ENCODE assay signal across 32 cellular contexts in genomic region chr17:76471498-76472257, GRCh38. TPM values are rescaled to one million over a fixed set of nuclear protein-coding genes. Genes with fewer than 3 reads are reported as not detected.
DNase-seq lines count a peak whose midpoint lies in the region; ATAC-seq, FAIRE-seq and TF ChIP-seq lines count a peak whose summit lies in the region.
"Had no signal": no experiment of that assay in that cellular context is flagged by ENCODE, and none has a peak within 500 bp of the region (broad histone marks: within the 10 kb centered on the region; RNA-seq: fewer than 3 reads in every experiment).

No MANE protein-coding gene starts in this region.

- dilution Hi-C loops in IMR-90 (cut with HindIII; ENCODE audit: low sequenced_read_pairs, unreplicated experiment) = no loop called here

- no peaks in the 10 kb centered on the region for H3K9me3 Mint-ChIP-seq in progenitor cell of endocrine pancreas (ENCODE audit: low read depth)
- H3K9me3 Mint-ChIP-seq: CD4-positive, alpha-beta T cell had no signal

- no peak overlapping the region for H3K56ac ChIP-seq in IMR-90 (ENCODE audit: extremely low read depth, insufficient read depth, low read length)

- H3K79me1 ChIP-seq in IMR-90 (ENCODE audit: low read depth in 1 of 2, low read length in 2 of 2) = no peaks in the 10 kb centered on the region

- no peak overlapping the region for H3K4me2 ChIP-seq in IMR-90 (ENCODE audit: low read depth, low read length)
- H3K4me2 ChIP-seq in K562 (ENCODE audit: insufficient read depth, low read length) = no peak overlapping the region
- H3K4me2 ChIP-seq: BLaER1 treated with 17β-estradiol and CSF1 and Interleukin-3, amounts not matched to agents 10 nM and 100 nM; PC-9 had no signal

- ATAC-seq in IMR-90 (ENCODE audit: low read depth) = no peak
- ATAC-seq in K562 = no peak
- no peak for ATAC-seq in esophagus mucosa
- ATAC-seq: HCT116 had no signal

- no peak overlapping the region for H3K4me3 ChIP-seq in IMR-90 (ENCODE audit: insufficient read depth, low read depth, low read length)
- no peak overlapping the region for H3K4me3 ChIP-seq in K562
- no peak overlapping the region for H3K4me3 ChIP-seq in kidney (ENCODE audit: low read length in 2 of 2)
- H3K4me3 ChIP-seq in A673 (ENCODE audit: low read depth, low read length, poor library complexity, severe bottlenecking) = no peak overlapping the region
- H3K4me3 ChIP-seq: BLaER1 treated with 17β-estradiol and CSF1 and Interleukin-3, amounts not matched to agents 10 nM and 100 nM; PC-9 had no signal

- H3K14ac ChIP-seq in IMR-90 (replicated peaks; ENCODE audit: low read depth, low read length) = no peak overlapping the region

- peak overlapping the region; percentile 28; the same call in 1 of the 2 replicates for H2AK5ac ChIP-seq in IMR-90 (ENCODE audit: low read depth, low read length)

- TF ChIP-seq EP300 in K562 (IDR thresholded peaks at IDR 0.05; ENCODE audit: low read length) = no peak

- no peak overlapping the region for H4K91ac ChIP-seq in IMR-90 (ENCODE audit: insufficient read depth, low read depth, low read length)

- in situ Hi-C loops in IMR-90 (cut with MboI; ENCODE audit: low sequenced_read_pairs) = no loop called here
- in situ Hi-C loops in K562 (cut with MboI) = no loop called here

- no peak overlapping the region for H2BK20ac ChIP-seq in IMR-90 (ENCODE audit: low read depth, low read length)

- no peak overlapping the region for H3K23ac ChIP-seq in IMR-90 (ENCODE audit: low read depth, low read length)

- BruUV-seq in IMR-90 (replicated peaks; lab: Mats Ljungman, UMichigan) (no TSS peak), K562 (replicated peaks; lab: Mats Ljungman, UMichigan) (no TSS peak), A673 (replicated peaks; lab: Mats Ljungman, UMichigan) (no TSS peak)

- no peak overlapping the region for H3K18ac ChIP-seq in IMR-90 (ENCODE audit: low read depth, low read length)

- H3K9me3 ChIP-seq in IMR-90 (ENCODE audit: control insufficient read depth, insufficient read depth, low read length) = no peaks in the 10 kb centered on the region
- no peaks in the 10 kb centered on the region for H3K9me3 ChIP-seq in K562 (replicated peaks; ENCODE audit: control insufficient read depth, insufficient read depth, low read depth, low read length)
- H3K9me3 ChIP-seq in kidney (ENCODE audit: control insufficient read depth in 1 of 2, low read length in 2 of 2) = no peaks in the 10 kb centered on the region
- H3K9me3 ChIP-seq in A673 (ENCODE audit: low read depth, low read length, poor library complexity, severe bottlenecking) = no peaks in the 10 kb centered on the region
- H3K9me3 ChIP-seq: BLaER1 treated with 17β-estradiol and CSF1 and Interleukin-3, amounts not matched to agents 10 nM and 100 nM had no signal

- no peak overlapping the region for H2BK15ac ChIP-seq in IMR-90 (ENCODE audit: low read depth, low read length)

- no peaks in the 10 kb centered on the region for H3K9me1 ChIP-seq in IMR-90 (ENCODE audit: insufficient read depth, low read length)
- H3K9me1 ChIP-seq in K562 (ENCODE audit: control insufficient read depth, insufficient read depth, low read length) = peaks cover 2% of the 10 kb centered on the region

- no peak for DNase-seq in IMR-90
- no peak for DNase-seq in K562 (ENCODE audit: extremely low read depth in 1 of 4, low spot score in 3 of 4)
- peak; percentile 70 for DNase-seq in kidney
- DNase-seq in progenitor cell of endocrine pancreas (ENCODE audit: low spot score, unreplicated experiment) = no peak
- DNase-seq in A673 (ENCODE audit: low spot score) = no peak
- no peak for DNase-seq in GM12892 (ENCODE audit: insufficient read length)
- DNase-seq: CD4-positive, alpha-beta T cell; DMS53; GOT3; KBM-7; MV-4-11; NCI-H1105; NCI-H1436 treated with DMSO at 0.1 percent for 48 hours; NCI-H1930; NCI-H446; NCI-H526; NK-92 treated with Interleukin-12 subunit alpha and Interleukin-12 subunit beta, amount 100 ng/mL, for 24 hours; PC-9; SHP77 had no signal

- 0 out of 2 replicates have a peak, but pooled peaks cover 5% of the 10 kb centered on the region for H3K27me3 ChIP-seq in IMR-90 (ENCODE audit: control insufficient read depth, insufficient read depth, low read length)
- H3K27me3 ChIP-seq in K562 (ENCODE audit: control insufficient read depth in 2 of 2, insufficient read depth in 2 of 2, low read length in 2 of 2) = peaks cover 10 to 55% of the 10 kb centered on the region in 2 experiments; a peak in 4 of 5 replicates
- H3K27me3 ChIP-seq in A673 (replicated peaks; ENCODE audit: insufficient read depth, low read depth, low read length, poor library complexity) = no peaks in the 10 kb centered on the region
- H3K27me3 ChIP-seq: BLaER1 treated with 17β-estradiol and CSF1 and Interleukin-3, amounts not matched to agents 10 nM and 100 nM had no signal

- no peaks in the 10 kb centered on the region for H3K4me1 Mint-ChIP-seq in progenitor cell of endocrine pancreas (ENCODE audit: low read depth)

- CTCF ChIA-PET in IMR-90 (lab: Yijun Ruan, JAX) (no interaction called here), K562 (lab: Yijun Ruan, JAX; ENCODE audit: low intra/inter-chr PET ratio) (no interaction called here), A673 (lab: Charles Lee) (no interaction called here)

- H3K9ac ChIP-seq in IMR-90 (ENCODE audit: low read depth, low read length) = no peak overlapping the region
- no peak overlapping the region; a peak in 1 of 4 replicates for H3K9ac ChIP-seq in K562 (ENCODE audit: insufficient read depth in 1 of 2, low read depth in 2 of 2, low read length in 2 of 2)
- H3K9ac ChIP-seq in kidney (ENCODE audit: low read length in 2 of 2) = no peak overlapping the region

- WGBS in IMR-90 (ENCODE audit: extremely low coverage in 2 of 2, insufficient read length in 1 of 2), 2 experiments = 90% methylated on average over 15 of the region's 35 CpGs; no CpG with 5 or more reads in 1 of the 2 experiments
- 52% methylated on average over 33 of the region's 35 CpGs for WGBS in K562 (ENCODE audit: insufficient coverage, low coverage, missing lambda C conversion rate)

- no peaks in the 10 kb centered on the region; the same call in 1 of the 2 replicates for H3K36me3 ChIP-seq in IMR-90 (ENCODE audit: control insufficient read depth, insufficient read depth, low read length)
- H3K36me3 ChIP-seq in K562 (ENCODE audit: control insufficient read depth, insufficient read depth, low read length) = no peaks in the 10 kb centered on the region
- no peaks in the 10 kb centered on the region for H3K36me3 ChIP-seq in kidney (ENCODE audit: control insufficient read depth in 1 of 2, insufficient read depth in 2 of 2, low read length in 2 of 2)
- H3K36me3 ChIP-seq in A673 (ENCODE audit: insufficient read depth, low read length, poor library complexity, severe bottlenecking) = no peaks in the 10 kb centered on the region

- no peak overlapping the region for H4K8ac ChIP-seq in IMR-90 (ENCODE audit: low read depth in 2 of 2, low read length in 2 of 2)

- H3K4me1 ChIP-seq in IMR-90 (ENCODE audit: control insufficient read depth, insufficient read depth, low read length) (no peaks in the 10 kb centered on the region), K562 (replicated peaks in 1 of 2; ENCODE audit: control insufficient read depth in 2 of 2, insufficient read depth in 2 of 2, low read length in 2 of 2) (peaks cover 0 to 58% of the 10 kb centered on the region in 2 experiments; a peak in 2 of 5 replicates), kidney (ENCODE audit: control insufficient read depth in 1 of 2, insufficient read depth in 1 of 2, low read depth in 1 of 2, low read length in 2 of 2) (no peaks in the 10 kb centered on the region), A673 (ENCODE audit: insufficient read depth, low read length, poor library complexity, severe bottlenecking) (peaks cover 8% of the 10 kb centered on the region)

- no peak overlapping the region for H2BK5ac ChIP-seq in IMR-90 (ENCODE audit: low read depth, low read length, poor library complexity, severe bottlenecking)

- H3K27me3 Mint-ChIP-seq in progenitor cell of endocrine pancreas = no peaks in the 10 kb centered on the region
- H3K27me3 Mint-ChIP-seq: CD4-positive, alpha-beta T cell had no signal

- H4K5ac ChIP-seq in IMR-90 (ENCODE audit: low read depth, low read length) = no peak overlapping the region

- no peak overlapping the region for H3K4me3 Mint-ChIP-seq in progenitor cell of endocrine pancreas (ENCODE audit: low read depth)
- H3K4me3 Mint-ChIP-seq: CD4-positive, alpha-beta T cell had no signal

- no peak overlapping the region for H3K4ac ChIP-seq in IMR-90 (ENCODE audit: low read depth, low read length)

- POLR2A ChIA-PET in IMR-90 (lab: Charles Lee; ENCODE audit: unreplicated experiment) (no interaction called here), K562 (lab: Yijun Ruan, JAX) (interaction anchor here (0.6 to 0.7 kb wide), 6 partner anchors 8 to 585 kb away, joined by 3 to 5 read pairs (median 3); no protein-coding TSS in a partner anchor), A673 (lab: Charles Lee; ENCODE audit: low non-redundant PET) (no interaction called here)

- intact Hi-C loops in IMR-90 (cut with micrococcal nuclease) (no loop called here), K562 (cut with micrococcal nuclease) (no loop called here), kidney (cut with DNase I) (no loop called here), A673 (cut with micrococcal nuclease; ENCODE audit: unreplicated experiment) (no loop called here)

- H3K27ac ChIP-seq in IMR-90 (ENCODE audit: insufficient read depth, low read length) = no peak overlapping the region
- no peak overlapping the region; the same call in 2 of the 3 replicates for H3K27ac ChIP-seq in K562 (ENCODE audit: extremely low read depth, low read depth, low read length)
- no peak overlapping the region for H3K27ac ChIP-seq in kidney (ENCODE audit: low read depth in 2 of 2, low read length in 2 of 2)
- no peak overlapping the region for H3K27ac ChIP-seq in A673 (ENCODE audit: low read depth, low read length, poor library complexity, severe bottlenecking)
- H3K27ac ChIP-seq: HL-60, PC-9 had no signal

- H2BK120ac ChIP-seq in IMR-90 (ENCODE audit: low read depth, low read length) = no peak overlapping the region

- no peak overlapping the region for H2AK9ac ChIP-seq in IMR-90 (replicated peaks; ENCODE audit: low read depth, low read length, poor library complexity)

- TF ChIP-seq RAD21 in IMR-90 (IDR thresholded peaks at IDR 0.05; ENCODE audit: low read length) (no peak), K562 (CRISPR knock-in tag; conservative IDR thresholded peaks at IDR 0.05 in 1 of 2, IDR thresholded peaks at IDR 0.05 in 1 of 2) (no peak)

- FAIRE-seq in K562 (lab: Jason Lieb, UNC) (no peak), kidney (lab: Jason Lieb, UNC) (no peak), GM12892 (lab: Jason Lieb, UNC) (no peak)
- FAIRE-seq: D721Med had no signal

- peak overlapping the region; percentile 79 for H3K27ac Mint-ChIP-seq in progenitor cell of endocrine pancreas
- H3K27ac Mint-ChIP-seq: CD4-positive, alpha-beta T cell had no signal

- no peaks in the 10 kb centered on the region for H3K36me3 Mint-ChIP-seq in progenitor cell of endocrine pancreas (ENCODE audit: insufficient read depth)

- no peak for TF ChIP-seq POLR2A in IMR-90 (IDR thresholded peaks at IDR 0.05; ENCODE audit: low read depth, low read length)
- no peak for TF ChIP-seq POLR2A in K562 (conservative IDR thresholded peaks at IDR 0.05)
- no peak for TF ChIP-seq POLR2A in GM12892 (IDR thresholded peaks at IDR 0.05; ENCODE audit: low read depth, low read length)

- H4K20me1 ChIP-seq in IMR-90 (ENCODE audit: insufficient read depth, low read length) (no peaks in the 10 kb centered on the region), K562 (replicated peaks; ENCODE audit: control insufficient read depth, insufficient read depth, low read length) (peaks cover 5% of the 10 kb centered on the region; the same call in 1 of the 2 replicates)

- TF ChIP-seq CTCF in IMR-90 (conservative IDR thresholded peaks at IDR 0.05; ENCODE audit: low read depth, low read length) (no peak), K562 (IDR thresholded peaks at IDR 0.05 in 2 of 3, conservative IDR thresholded peaks at IDR 0.05 in 1 of 3; ENCODE audit: insufficient read depth in 2 of 3, low read depth in 1 of 3, low read length in 3 of 3) (no peak), kidney (IDR thresholded peaks at IDR 0.05; ENCODE audit: borderline replicate concordance, extremely low read depth, insufficient read depth) (no peak), progenitor cell of endocrine pancreas (IDR thresholded peaks at IDR 0.05; ENCODE audit: unreplicated experiment) (no peak), A673 (conservative IDR thresholded peaks at IDR 0.05; ENCODE audit: low read depth, low read length) (no peak)

- no peaks in the 10 kb centered on the region for H3K79me2 ChIP-seq in K562 (ENCODE audit: control insufficient read depth, insufficient read depth, low read length)

- H2AFZ ChIP-seq in IMR-90 (replicated peaks; ENCODE audit: low read length, poor library complexity) (no peak overlapping the region), K562 (ENCODE audit: low read depth, low read length) (no peak overlapping the region)
- H2AFZ ChIP-seq: PC-9 had no signal

RNA-seq across cellular contexts. Expression of gene AANAT, which starts 4.3 kb away (rescaled TPM):
- total RNA-seq in IMR-90 (2012; rRNA removed) = not detected in 2 replicates
- 0.19 and 0.21 TPM in 2 replicates for polyA plus RNA-seq in IMR-90 (2012; rRNA removed)
- polyA plus RNA-seq in IMR-90 (2012; cell fraction: cytosol; rRNA removed) = 0.08 and 0.32 TPM in 2 replicates
- polyA plus RNA-seq in IMR-90 (2012; cell fraction: nucleus; rRNA removed; ENCODE audit: low replicate concordance) = 0.92 and 1.8 TPM in 2 replicates
- total RNA-seq in K562 (2011; cell fraction: chromatin; rRNA removed; ENCODE audit: low replicate concordance) = not detected in 2 replicates
- total RNA-seq in K562 (2011; cell fraction: nucleolus; rRNA removed) = not detected in 2 replicates
- total RNA-seq in K562 (2011; cell fraction: nucleoplasm; rRNA removed) = not detected in 2 replicates
- not detected in 2 replicates for total RNA-seq in K562 (2014; rRNA removed)
- total RNA-seq in K562 (2014; rRNA removed; fragmentation: Illumina TruSeq; extraction: Trizol) = not detected in 2 replicates
- not detected in 2 replicates for total RNA-seq in K562 (2015; rRNA removed; fragmentation: Illumina TruSeq; extraction: Trizol)
- total RNA-seq in K562 (2021) = not detected in 2 replicates
- polyA plus RNA-seq in K562 (2011; rRNA removed) = not detected in 2 replicates
- polyA plus RNA-seq in K562 (2011; cell fraction: cytosol; rRNA removed) = not detected in 2 replicates
- polyA plus RNA-seq in K562 (2011; cell fraction: nucleus; rRNA removed) = not detected in 2 replicates
- polyA plus RNA-seq in K562 (2012) = not detected in 2 replicates
- polyA plus RNA-seq in K562 (2014; fragmentation: Illumina TruSeq; extraction: Trizol) = not detected in 2 replicates
- not detected for polyA plus RNA-seq in K562 (2014; fragmentation: Nextera tagmentation; extraction: Ambion mirVana)
- polyA plus RNA-seq in K562 (2014; rRNA removed) = not detected in 2 replicates
- not detected in 2 replicates for polyA minus RNA-seq in K562 (2011; rRNA and poly(A)+ RNA removed)
- polyA minus RNA-seq in K562 (2011; cell fraction: cytosol; rRNA and poly(A)+ RNA removed) = not detected in 2 replicates
- not detected in 2 replicates for polyA minus RNA-seq in K562 (2011; cell fraction: nucleus; rRNA and poly(A)+ RNA removed)
- total RNA-seq in kidney = not detected
- not detected for polyA plus RNA-seq in kidney (ENCODE audit: insufficient read depth, low read depth, low replicate concordance)
- 0.40 TPM in 1 of 2 replicates, not detected in the other for total RNA-seq in progenitor cell of endocrine pancreas
- total RNA-seq in esophagus mucosa = not detected
- not detected in 2 replicates for total RNA-seq in A673 (2021)
- 0.34 TPM for polyA plus RNA-seq in GM12892 (2012; ENCODE audit: missing spikeins)
- total RNA-seq: A172, Daoy, G401, LHCN-M2, MCF 10A, PC-9, RPMI7951, SK-MEL-5 had no signal
- polyA plus RNA-seq: AG04450 had no signal

RNA-seq across cellular contexts. Expression of gene UBE2O, which starts 18.7 kb away (rescaled TPM):
- 17.6 and 20.0 TPM in 2 replicates for total RNA-seq in IMR-90 (2012; rRNA removed)
- polyA plus RNA-seq in IMR-90 (2012; rRNA removed) = 14.3 and 17.6 TPM in 2 replicates
- polyA plus RNA-seq in IMR-90 (2012; cell fraction: cytosol; rRNA removed) = 9.1 and 12.2 TPM in 2 replicates
- 43.5 and 62.5 TPM in 2 replicates for polyA plus RNA-seq in IMR-90 (2012; cell fraction: nucleus; rRNA removed; ENCODE audit: low replicate concordance)
- total RNA-seq in K562 (2011; cell fraction: chromatin; rRNA removed; ENCODE audit: low replicate concordance) = 48.0 and 101 TPM in 2 replicates
- 46.3 and 49.0 TPM in 2 replicates for total RNA-seq in K562 (2011; cell fraction: nucleolus; rRNA removed)
- total RNA-seq in K562 (2011; cell fraction: nucleoplasm; rRNA removed) = 34.9 and 41.1 TPM in 2 replicates
- total RNA-seq in K562 (2014; rRNA removed) = 20.5 and 21.6 TPM in 2 replicates
- 8.8 and 10.0 TPM in 2 replicates for total RNA-seq in K562 (2014; rRNA removed; fragmentation: Illumina TruSeq; extraction: Trizol)
- 13.3 and 15.6 TPM in 2 replicates for total RNA-seq in K562 (2015; rRNA removed; fragmentation: Illumina TruSeq; extraction: Trizol)
- total RNA-seq in K562 (2021) = 36.8 and 39.7 TPM in 2 replicates
- polyA plus RNA-seq in K562 (2011; rRNA removed) = 12.6 and 20.8 TPM in 2 replicates
- polyA plus RNA-seq in K562 (2011; cell fraction: cytosol; rRNA removed) = 9.9 and 13.8 TPM in 2 replicates
- 60.0 and 60.8 TPM in 2 replicates for polyA plus RNA-seq in K562 (2011; cell fraction: nucleus; rRNA removed)
- 24.4 and 24.9 TPM in 2 replicates for polyA plus RNA-seq in K562 (2012)
- 24.5 and 25.4 TPM in 2 replicates for polyA plus RNA-seq in K562 (2014; fragmentation: Illumina TruSeq; extraction: Trizol)
- polyA plus RNA-seq in K562 (2014; fragmentation: Nextera tagmentation; extraction: Ambion mirVana) = 1 to 10 TPM; 1.6 to 1.7 TPM
- polyA plus RNA-seq in K562 (2014; rRNA removed) = 15.6 and 22.1 TPM in 2 replicates
- 56.4 and 69.3 TPM in 2 replicates for polyA minus RNA-seq in K562 (2011; rRNA and poly(A)+ RNA removed)
- polyA minus RNA-seq in K562 (2011; cell fraction: cytosol; rRNA and poly(A)+ RNA removed) = 26.6 and 31.1 TPM in 2 replicates
- 11.0 and 22.8 TPM in 2 replicates for polyA minus RNA-seq in K562 (2011; cell fraction: nucleus; rRNA and poly(A)+ RNA removed)
- total RNA-seq in kidney = 21.3 TPM
- polyA plus RNA-seq in kidney (ENCODE audit: insufficient read depth, low read depth, low replicate concordance) = 5.5 TPM
- 43.4 and 44.6 TPM in 2 replicates for total RNA-seq in progenitor cell of endocrine pancreas
- 17.2 TPM for total RNA-seq in esophagus mucosa
- 56.9 and 57.4 TPM in 2 replicates for total RNA-seq in A673 (2021)
- 13.2 TPM for polyA plus RNA-seq in GM12892 (2012; ENCODE audit: missing spikeins)

RNA-seq across cellular contexts. Expression of gene RHBDF2, which starts 29.5 kb away (rescaled TPM):
- total RNA-seq in IMR-90 (2012; rRNA removed) = 1.3 and 1.4 TPM in 2 replicates
- 8.3 and 10.0 TPM in 2 replicates for polyA plus RNA-seq in IMR-90 (2012; rRNA removed)
- polyA plus RNA-seq in IMR-90 (2012; cell fraction: cytosol; rRNA removed) = 6.7 and 10.1 TPM in 2 replicates
- 29.5 and 54.3 TPM in 2 replicates for polyA plus RNA-seq in IMR-90 (2012; cell fraction: nucleus; rRNA removed; ENCODE audit: low replicate concordance)
- 5.1 and 22.6 TPM in 2 replicates for total RNA-seq in K562 (2011; cell fraction: chromatin; rRNA removed; ENCODE audit: low replicate concordance)
- 12.2 and 15.7 TPM in 2 replicates for total RNA-seq in K562 (2011; cell fraction: nucleolus; rRNA removed)
- 4.0 and 6.5 TPM in 2 replicates for total RNA-seq in K562 (2011; cell fraction: nucleoplasm; rRNA removed)
- total RNA-seq in K562 (2014; rRNA removed) = 1.5 and 4.0 TPM in 2 replicates
- 0.19 and 0.47 TPM in 2 replicates for total RNA-seq in K562 (2014; rRNA removed; fragmentation: Illumina TruSeq; extraction: Trizol)
- total RNA-seq in K562 (2015; rRNA removed; fragmentation: Illumina TruSeq; extraction: Trizol) = 0.65 and 0.75 TPM in 2 replicates
- 2.3 and 2.8 TPM in 2 replicates for total RNA-seq in K562 (2021)
- polyA plus RNA-seq in K562 (2011; rRNA removed) = 1.1 and 3.1 TPM in 2 replicates
- polyA plus RNA-seq in K562 (2011; cell fraction: cytosol; rRNA removed) = 1.7 and 6.2 TPM in 2 replicates
- polyA plus RNA-seq in K562 (2011; cell fraction: nucleus; rRNA removed) = 8.1 and 13.7 TPM in 2 replicates
- 1.5 and 1.7 TPM in 2 replicates for polyA plus RNA-seq in K562 (2012)
- polyA plus RNA-seq in K562 (2014; fragmentation: Illumina TruSeq; extraction: Trizol) = 1.3 and 1.6 TPM in 2 replicates
- under 1 TPM; 0.04 to 0.06 TPM for polyA plus RNA-seq in K562 (2014; fragmentation: Nextera tagmentation; extraction: Ambion mirVana)
- 1.5 and 1.6 TPM in 2 replicates for polyA plus RNA-seq in K562 (2014; rRNA removed)
- 0.74 and 1.6 TPM in 2 replicates for polyA minus RNA-seq in K562 (2011; rRNA and poly(A)+ RNA removed)
- 2.7 and 6.3 TPM in 2 replicates for polyA minus RNA-seq in K562 (2011; cell fraction: cytosol; rRNA and poly(A)+ RNA removed)
- polyA minus RNA-seq in K562 (2011; cell fraction: nucleus; rRNA and poly(A)+ RNA removed) = 4.7 and 5.3 TPM in 2 replicates
- 58.6 TPM for total RNA-seq in kidney
- polyA plus RNA-seq in kidney (ENCODE audit: insufficient read depth, low read depth, low replicate concordance) = 6.8 TPM
- 11.8 and 12.1 TPM in 2 replicates for total RNA-seq in progenitor cell of endocrine pancreas
- 36.8 TPM for total RNA-seq in esophagus mucosa
- total RNA-seq in A673 (2021) = 20.4 and 26.5 TPM in 2 replicates
- polyA plus RNA-seq in GM12892 (2012; ENCODE audit: missing spikeins) = 16.3 TPM
